Comparison of ENCODE assay signal across 15 cellular contexts in the genomic region with DNA sequence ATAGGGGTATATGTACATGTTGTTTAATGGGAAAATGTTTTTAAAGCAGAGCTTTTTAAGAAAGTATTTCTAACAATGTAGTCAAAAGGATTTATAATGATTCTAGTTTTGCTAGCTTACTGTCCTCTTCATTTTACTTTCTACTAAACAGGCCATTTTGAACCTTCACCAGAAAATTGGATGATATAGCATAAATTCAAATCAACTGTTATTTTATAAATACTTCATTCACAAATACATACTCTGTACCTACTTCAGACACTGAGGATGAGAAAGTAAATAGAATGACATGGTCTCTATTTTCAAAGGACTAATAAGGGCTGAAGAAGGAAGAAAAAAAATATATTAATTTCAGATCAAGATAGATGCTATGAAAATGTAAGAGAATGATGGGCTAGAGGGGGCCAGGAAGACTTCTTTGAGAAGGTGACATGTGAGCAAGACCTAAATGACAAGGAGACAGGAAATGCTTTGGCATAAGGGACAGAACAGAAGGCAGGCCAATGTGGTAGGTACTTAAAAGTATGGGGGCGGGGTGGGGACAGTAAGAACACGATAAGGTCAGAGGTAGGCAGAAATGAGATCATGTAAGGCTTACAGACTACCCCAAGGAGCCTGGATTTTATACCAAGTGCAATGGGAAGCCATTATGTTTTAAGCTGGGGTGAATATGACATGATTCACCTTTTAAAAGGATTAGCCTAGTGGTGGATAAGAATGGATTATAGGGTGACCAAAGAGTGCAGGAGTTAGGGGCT. TPM values are rescaled to one million over a fixed set of nuclear protein-coding genes. Genes with fewer than 3 reads are reported as not detected.
DNase-seq lines count a peak whose midpoint lies in the region; ATAC-seq and TF ChIP-seq lines count a peak whose summit lies in the region.
"Had no signal": no experiment of that assay in that cellular context is flagged by ENCODE, and none has a peak within 500 bp of the region (broad histone marks: within the 10 kb centered on the region; RNA-seq: fewer than 3 reads in every experiment).

No MANE protein-coding gene starts in this region.

- intact Hi-C loops in activated naive CD4-positive, alpha-beta T cell treated with anti-CD3 and anti-CD28 coated beads for 36 hours (cut with micrococcal nuclease) = loop anchor here (1.0 to 10.0 kb wide), 6 partner anchors 19 to 1465 kb away; partner anchors contain the start of genes CBLL1 and PIK3CG
- intact Hi-C loops in naive thymus-derived CD4-positive, alpha-beta T cell (cut with micrococcal nuclease) = loop anchor here (5.0 to 10.0 kb wide), 4 partner anchors 205 to 602 kb away; partner anchors contain the start of gene PIK3CG (in 1 of the 2)

- DNase-seq in activated naive CD4-positive, alpha-beta T cell treated with anti-CD3 and anti-CD28 coated beads for 36 hours = peak; percentile 68
- no peak for DNase-seq in activated naive CD4-positive, alpha-beta T cell treated with anti-CD3 and anti-CD28 coated beads, Interleukin-2, amount 50 U/mL, for 16 hours
- DNase-seq in T-helper 2 cell treated with Interferon-gamma antibody and Interleukin-4, amounts not matched to agents 5 μg/mL and 100 μg/mL, for 36 hours (ENCODE audit: low spot score) = peak; percentile 61
- DNase-seq in coronary artery (ENCODE audit: low spot score) (no peak), NCI-H774 (lab: John Stamatoyannopoulos, UW) (no peak)
- DNase-seq in stimulated activated naive B cell treated with anti-CD40 and anti-IgM and Interleukin-4, amounts not matched to agents 10 μg/mL and 1 μg/mL and 100 μg/mL, for 72 hours = no peak
- no peak for DNase-seq in naive thymus-derived CD4-positive, alpha-beta T cell
- DNase-seq: DMS79, kidney glomerular epithelial cell, NCI-H1417, SJCRH30 had no signal

- CTCF ChIA-PET in activated naive CD4-positive, alpha-beta T cell treated with anti-CD3 and anti-CD28 coated beads for 36 hours (lab: Charles Lee) = interaction anchor here (1.1 to 1.5 kb wide), 3 partner anchors 64 to 183 kb away, joined by 3 to 5 read pairs (median 4); no protein-coding TSS in a partner anchor
- CTCF ChIA-PET in naive thymus-derived CD4-positive, alpha-beta T cell (lab: Charles Lee) = no interaction called here

- H3K9me3 Mint-ChIP-seq in activated naive CD4-positive, alpha-beta T cell treated with anti-CD3 and anti-CD28 coated beads for 36 hours = no peaks in the 10 kb centered on the region
- H3K9me3 Mint-ChIP-seq in T-helper 2 cell treated with Interferon-gamma antibody and Interleukin-4, amounts not matched to agents 5 μg/mL and 100 μg/mL, for 36 hours = no peaks in the 10 kb centered on the region
- peaks cover 0 to 2% of the 10 kb centered on the region in 2 donors for H3K9me3 Mint-ChIP-seq in stimulated activated naive B cell treated with anti-CD40 and anti-IgM and Interleukin-4, amounts not matched to agents 10 μg/mL and 1 μg/mL and 100 μg/mL, for 72 hours
- H3K9me3 Mint-ChIP-seq in naive thymus-derived CD4-positive, alpha-beta T cell = no peaks in the 10 kb centered on the region
- H3K9me3 Mint-ChIP-seq: neural progenitor cell had no signal

- TF ChIP-seq CTCF in coronary artery (IDR thresholded peaks at IDR 0.05) = no peak

- POLR2A ChIA-PET in naive thymus-derived CD4-positive, alpha-beta T cell (lab: Charles Lee) = no interaction called here

- ATAC-seq in stimulated activated naive B cell treated with anti-CD40 and anti-IgM and Interleukin-4, amounts not matched to agents 10 μg/mL and 1 μg/mL and 100 μg/mL, for 72 hours (replicated peaks) = peak in 1 of 2 donors; percentile 37
- ATAC-seq in naive thymus-derived CD4-positive, alpha-beta T cell = no peak
- no peak for ATAC-seq in HG03378 (IDR thresholded peaks at IDR 0.05; ENCODE audit: unreplicated experiment)
- ATAC-seq: HCT116 had no signal

- H3K4me1 ChIP-seq in naive thymus-derived CD4-positive, alpha-beta T cell (ENCODE audit: control insufficient read depth in 2 of 2, insufficient read depth in 2 of 2, low read length in 2 of 2) = peaks cover 4 to 6% of the 10 kb centered on the region in 2 donors

- peak overlapping the region; percentile 98 for H3K27ac Mint-ChIP-seq in activated naive CD4-positive, alpha-beta T cell treated with anti-CD3 and anti-CD28 coated beads for 36 hours
- peak overlapping the region; percentile 66 for H3K27ac Mint-ChIP-seq in T-helper 2 cell treated with Interferon-gamma antibody and Interleukin-4, amounts not matched to agents 5 μg/mL and 100 μg/mL, for 36 hours
- H3K27ac Mint-ChIP-seq in stimulated activated naive B cell treated with anti-CD40 and anti-IgM and Interleukin-4, amounts not matched to agents 10 μg/mL and 1 μg/mL and 100 μg/mL, for 72 hours = peak overlapping the region; percentile 87
- peak overlapping the region in 3 of 9 donors; percentile 56 to 64 (median 57) for H3K27ac Mint-ChIP-seq in naive thymus-derived CD4-positive, alpha-beta T cell
- H3K27ac Mint-ChIP-seq: neural progenitor cell had no signal

- H3K27ac ChIP-seq in coronary artery = no peak overlapping the region
- no peak overlapping the region for H3K27ac ChIP-seq in naive thymus-derived CD4-positive, alpha-beta T cell (ENCODE audit: low read depth, low read length)
- H3K27ac ChIP-seq: neural progenitor cell, SJCRH30, vagina had no signal

- no peaks in the 10 kb centered on the region for H3K27me3 ChIP-seq in naive thymus-derived CD4-positive, alpha-beta T cell (ENCODE audit: control insufficient read depth in 2 of 2, insufficient read depth in 2 of 2, low read length in 2 of 2)
- H3K27me3 ChIP-seq: neural progenitor cell, SJCRH30, vagina had no signal

- peak overlapping the region; percentile 92 for H3K4me3 Mint-ChIP-seq in activated naive CD4-positive, alpha-beta T cell treated with anti-CD3 and anti-CD28 coated beads for 36 hours
- peak overlapping the region; percentile 53 for H3K4me3 Mint-ChIP-seq in T-helper 2 cell treated with Interferon-gamma antibody and Interleukin-4, amounts not matched to agents 5 μg/mL and 100 μg/mL, for 36 hours
- H3K4me3 Mint-ChIP-seq in stimulated activated naive B cell treated with anti-CD40 and anti-IgM and Interleukin-4, amounts not matched to agents 10 μg/mL and 1 μg/mL and 100 μg/mL, for 72 hours = peak overlapping the region; percentile 27 to 52
- H3K4me3 Mint-ChIP-seq in naive thymus-derived CD4-positive, alpha-beta T cell = peak overlapping the region in 1 of 10 donors; percentile 57
- H3K4me3 Mint-ChIP-seq: neural progenitor cell had no signal

- peaks cover 56% of the 10 kb centered on the region for H3K4me1 Mint-ChIP-seq in activated naive CD4-positive, alpha-beta T cell treated with anti-CD3 and anti-CD28 coated beads for 36 hours (ENCODE audit: low read depth)
- H3K4me1 Mint-ChIP-seq in T-helper 2 cell treated with Interferon-gamma antibody and Interleukin-4, amounts not matched to agents 5 μg/mL and 100 μg/mL, for 36 hours (ENCODE audit: low read depth) = peaks cover 54% of the 10 kb centered on the region
- peaks cover 15 to 46% of the 10 kb centered on the region in 2 donors for H3K4me1 Mint-ChIP-seq in stimulated activated naive B cell treated with anti-CD40 and anti-IgM and Interleukin-4, amounts not matched to agents 10 μg/mL and 1 μg/mL and 100 μg/mL, for 72 hours
- H3K4me1 Mint-ChIP-seq in naive thymus-derived CD4-positive, alpha-beta T cell = peaks cover 25 to 67% (median 43%) of the 10 kb centered on the region in 7 donors

- H3K27me3 Mint-ChIP-seq in activated naive CD4-positive, alpha-beta T cell treated with anti-CD3 and anti-CD28 coated beads for 36 hours (ENCODE audit: low read depth) = no peaks in the 10 kb centered on the region
- no peaks in the 10 kb centered on the region for H3K27me3 Mint-ChIP-seq in T-helper 2 cell treated with Interferon-gamma antibody and Interleukin-4, amounts not matched to agents 5 μg/mL and 100 μg/mL, for 36 hours (ENCODE audit: low read depth)
- no peaks in the 10 kb centered on the region for H3K27me3 Mint-ChIP-seq in stimulated activated naive B cell treated with anti-CD40 and anti-IgM and Interleukin-4, amounts not matched to agents 10 μg/mL and 1 μg/mL and 100 μg/mL, for 72 hours
- no peaks in the 10 kb centered on the region for H3K27me3 Mint-ChIP-seq in naive thymus-derived CD4-positive, alpha-beta T cell

- H3K4me3 ChIP-seq in coronary artery = peak overlapping the region; percentile 89
- H3K4me3 ChIP-seq in naive thymus-derived CD4-positive, alpha-beta T cell (ENCODE audit: low read length) = no peak overlapping the region
- H3K4me3 ChIP-seq: neural progenitor cell, SJCRH30, vagina had no signal

- H3K9me3 ChIP-seq in naive thymus-derived CD4-positive, alpha-beta T cell (ENCODE audit: control insufficient read depth in 2 of 3, low read length in 3 of 3) = no peaks in the 10 kb centered on the region
- H3K9me3 ChIP-seq: SJCRH30, vagina had no signal

- H3K36me3 Mint-ChIP-seq in activated naive CD4-positive, alpha-beta T cell treated with anti-CD3 and anti-CD28 coated beads for 36 hours (ENCODE audit: low read depth) = peaks cover 83% of the 10 kb centered on the region
- peaks cover 33% of the 10 kb centered on the region for H3K36me3 Mint-ChIP-seq in T-helper 2 cell treated with Interferon-gamma antibody and Interleukin-4, amounts not matched to agents 5 μg/mL and 100 μg/mL, for 36 hours (ENCODE audit: low read depth)
- H3K36me3 Mint-ChIP-seq in stimulated activated naive B cell treated with anti-CD40 and anti-IgM and Interleukin-4, amounts not matched to agents 10 μg/mL and 1 μg/mL and 100 μg/mL, for 72 hours = peaks cover 10 to 23% of the 10 kb centered on the region in 2 donors
- peaks cover 0 to 23% (median 7%) of the 10 kb centered on the region in 5 donors for H3K36me3 Mint-ChIP-seq in naive thymus-derived CD4-positive, alpha-beta T cell

- no peaks in the 10 kb centered on the region for H3K36me3 ChIP-seq in naive thymus-derived CD4-positive, alpha-beta T cell (ENCODE audit: control insufficient read depth in 2 of 3, insufficient read depth in 3 of 3, low read length in 3 of 3)
- H3K36me3 ChIP-seq: neural progenitor cell had no signal

RNA-seq across cellular contexts. Expression of gene NAMPT, which starts 5.2 kb away (rescaled TPM):
- 1,000 to 10,000 TPM in 1 of 2 experiments, 100 to 1,000 TPM in 1; 932 to 1,015 TPM for total RNA-seq in activated naive CD4-positive, alpha-beta T cell treated with anti-CD3 and anti-CD28 coated beads for 36 hours
- 100 to 1,000 TPM in 2 of 5 experiments, 10 to 100 TPM in 3; 22.2 to 731 (median 88.7) TPM for total RNA-seq in naive thymus-derived CD4-positive, alpha-beta T cell
- polyA plus RNA-seq in naive thymus-derived CD4-positive, alpha-beta T cell = 10 to 100 TPM; 13.9 to 18.9 TPM

Comparison
In these comparisons a context has a peak if more than half of its experiments do, and no peak if none do; other contexts are left out.
1. DNase-seq: peak in activated naive CD4-positive, alpha-beta T cell treated with anti-CD3 and anti-CD28 coated beads for 36 hours (single experiment) and T-helper 2 cell treated with Interferon-gamma antibody and Interleukin-4, amounts not matched to agents 5 μg/mL and 100 μg/mL, for 36 hours (single experiment); none in activated naive CD4-positive, alpha-beta T cell treated with anti-CD3 and anti-CD28 coated beads, Interleukin-2, amount 50 U/mL, for 16 hours (single experiment), coronary artery (single experiment), stimulated activated naive B cell treated with anti-CD40 and anti-IgM and Interleukin-4, amounts not matched to agents 10 μg/mL and 1 μg/mL and 100 μg/mL, for 72 hours (single experiment), naive thymus-derived CD4-positive, alpha-beta T cell (0 of 9) and NCI-H774 (single experiment).